ENCODE assay signal across 8 cellular contexts in genomic region chr11:78310500-78310909, GRCh38.
DNase-seq lines count a peak whose midpoint lies in the region; ATAC-seq and TF ChIP-seq lines count a peak whose summit lies in the region.

No MANE protein-coding gene starts in this region.

- peak; percentile 92 for ATAC-seq in GM19023 (IDR thresholded peaks at IDR 0.05; ENCODE audit: unreplicated experiment)
- ATAC-seq in HG03045 (IDR thresholded peaks at IDR 0.05; ENCODE audit: unreplicated experiment), result peak; percentile 96

- H3K36me3 ChIP-seq in skeletal muscle tissue (ENCODE audit: control insufficient read depth in 3 of 3, insufficient read depth in 3 of 3, low read length in 3 of 3), result no peaks in the 10 kb centered on the region

- peaks cover 8 to 27% (median 12%) of the 10 kb centered on the region in 3 donors for H3K4me1 ChIP-seq in skeletal muscle tissue (ENCODE audit: control insufficient read depth in 3 of 3, insufficient read depth in 3 of 3, low read length in 3 of 3)

- H3K9ac ChIP-seq in skeletal muscle tissue (ENCODE audit: low read depth in 1 of 3, low read length in 3 of 3), result peak overlapping the region; percentile 9 to 67 (median 62)

- in situ Hi-C loops in KBM-7 (cut with MboI; ENCODE audit: low pct_unique_long_range_greater_than_20kb, low sequenced_read_pairs), result no loop called here

- no peaks in the 10 kb centered on the region for H3K27me3 ChIP-seq in skeletal muscle tissue (ENCODE audit: control insufficient read depth in 3 of 3, insufficient read depth in 3 of 3, low read length in 3 of 3)

- H3K4me3 ChIP-seq in choroid plexus epithelial cell (ENCODE audit: low read depth, low read length), result no peak overlapping the region
- H3K4me3 ChIP-seq in skeletal muscle tissue (ENCODE audit: low read length in 3 of 3), result peak overlapping the region; percentile 23 to 46 (median 40)

- no peaks in the 10 kb centered on the region for H3K9me3 ChIP-seq in skeletal muscle tissue (ENCODE audit: control insufficient read depth in 3 of 3, low read length in 3 of 3)

- DNase-seq in choroid plexus epithelial cell (ENCODE audit: low read depth), result peak; percentile 65
- DNase-seq in glomerular visceral epithelial cell (ENCODE audit: extremely low spot score), result no peak
- no peak for DNase-seq in NCI-H2029 treated with DMSO at 0.1 percent for 48 hours (lab: John Stamatoyannopoulos, UW)
- no peak for DNase-seq in KBM-7
- no peak for DNase-seq in SIG-M5 (lab: John Stamatoyannopoulos, UW)

- no peak for TF ChIP-seq CTCF in choroid plexus epithelial cell (conservative IDR thresholded peaks at IDR 0.05; ENCODE audit: low read depth, low read length)

- peak overlapping the region; percentile 49 for H3K27ac ChIP-seq in skeletal muscle tissue (ENCODE audit: low read depth, low read length)
